In genomic region chr10:8577681-8578080, GRCh38 we compare ENCODE assay signal across 22 cellular contexts.
"Had no signal": no experiment of that assay in that cellular context is flagged by ENCODE, and none has a peak within 500 bp of the region (broad histone marks: within the 10 kb centered on the region; RNA-seq: fewer than 3 reads in every experiment).

No MANE protein-coding gene starts in this region.

- H3K36me3 ChIP-seq: breast epithelium, transverse colon had no signal

- ATAC-seq: esophagus mucosa; left cardiac atrium; left ventricle myocardium superior; mucosa of descending colon; natural killer cell treated with Interleukin-12 subunit alpha and Interleukin-12 subunit beta and Interleukin-15 and Interleukin-18, amount 100 ng/mL, for 72 hours; right cardiac atrium; stimulated activated naive B cell treated with anti-CD40 and anti-IgM and Interleukin-4, amounts not matched to agents 10 μg/mL and 1 μg/mL and 100 μg/mL, for 72 hours had no signal

- H3K27ac Mint-ChIP-seq: dendritic cell treated with granulocyte-macrophage colony-stimulating factor and Interleukin-4, amounts not matched to agents 40 ng/mL and 50 ng/mL, for 4 days; endodermal cell; natural killer cell treated with Interleukin-12 subunit alpha and Interleukin-12 subunit beta and Interleukin-15 and Interleukin-18, amount 100 ng/mL, for 72 hours; stimulated activated naive B cell treated with anti-CD40 and anti-IgM and Interleukin-4, amounts not matched to agents 10 μg/mL and 1 μg/mL and 100 μg/mL, for 72 hours had no signal

- H3K4me1 Mint-ChIP-seq: central memory CD8-positive, alpha-beta T cell had no signal

- H3K27me3 ChIP-seq: breast epithelium, testis, transverse colon had no signal

- H3K4me3 ChIP-seq: breast epithelium, mucosa of descending colon, testis, transverse colon had no signal

- H3K4me3 Mint-ChIP-seq: central memory CD8-positive, alpha-beta T cell; dendritic cell treated with granulocyte-macrophage colony-stimulating factor and Interleukin-4, amounts not matched to agents 40 ng/mL and 50 ng/mL, for 4 days; endodermal cell; natural killer cell treated with Interleukin-12 subunit alpha and Interleukin-12 subunit beta and Interleukin-15 and Interleukin-18, amount 100 ng/mL, for 72 hours; stimulated activated naive B cell treated with anti-CD40 and anti-IgM and Interleukin-4, amounts not matched to agents 10 μg/mL and 1 μg/mL and 100 μg/mL, for 72 hours had no signal

- H3K27me3 Mint-ChIP-seq: dendritic cell treated with granulocyte-macrophage colony-stimulating factor and Interleukin-4, amounts not matched to agents 40 ng/mL and 50 ng/mL, for 4 days had no signal

- H3K36me3 Mint-ChIP-seq: natural killer cell treated with Interleukin-12 subunit alpha and Interleukin-12 subunit beta and Interleukin-15 and Interleukin-18, amount 100 ng/mL, for 72 hours; stimulated activated naive B cell treated with anti-CD40 and anti-IgM and Interleukin-4, amounts not matched to agents 10 μg/mL and 1 μg/mL and 100 μg/mL, for 72 hours had no signal

- H3K4me1 ChIP-seq: breast epithelium, testis, transverse colon had no signal

- H3K27ac ChIP-seq: breast epithelium, testis, transverse colon had no signal

- H3K9me3 ChIP-seq: breast epithelium, mucosa of descending colon, testis, transverse colon had no signal

- DNase-seq: activated CD4-positive, alpha-beta T cell treated with anti-CD3 and anti-CD28 coated beads for 4 hours; activated CD4-positive, CD25-positive, alpha-beta regulatory T cell; activated CD8-positive, alpha-beta memory T cell treated with anti-CD3 and anti-CD28 coated beads, Interleukin-2, amount 50 U/mL, for 48 hours; activated naive CD4-positive, alpha-beta T cell; endodermal cell; foreskin fibroblast; head of caudate nucleus; hippocampal formation; left cardiac atrium; left ventricle myocardium superior; mucosa of descending colon; posterior cingulate gyrus; right cardiac atrium; stimulated activated CD4-positive, alpha-beta T cell treated with anti-CD3 and anti-CD28 coated beads, Interleukin-4, amount 100 ng/mL, for 1 hour; stimulated activated naive B cell treated with anti-CD40 and anti-IgM and Interleukin-4, amounts not matched to agents 10 μg/mL and 1 μg/mL and 100 μg/mL, for 72 hours; testis; transverse colon had no signal

- H3K9me3 Mint-ChIP-seq: central memory CD8-positive, alpha-beta T cell; endodermal cell; natural killer cell treated with Interleukin-12 subunit alpha and Interleukin-12 subunit beta and Interleukin-15 and Interleukin-18, amount 100 ng/mL, for 72 hours; stimulated activated naive B cell treated with anti-CD40 and anti-IgM and Interleukin-4, amounts not matched to agents 10 μg/mL and 1 μg/mL and 100 μg/mL, for 72 hours had no signal
